8 cellular contexts compared by ENCODE assay signal in genomic region chr22:39456262-39457046, GRCh38. TPM values are rescaled to one million over a fixed set of nuclear protein-coding genes. Genes with fewer than 3 reads are reported as not detected.
A peak's percentile ranks its signal among the peaks of the same experiment; 100 is the strongest.
DNase-seq lines count a peak whose midpoint lies in the region; ATAC-seq lines count a peak whose summit lies in the region.

TSS of gene MGAT3 (plus strand) at chr22:39457012. CDS start at chr22:39487348, 30,336 bp downstream.

- ATAC-seq in HG03175 (IDR thresholded peaks at IDR 0.05; ENCODE audit: unreplicated experiment) = no peak

- peak; percentile 27 for DNase-seq in stimulated activated CD4-positive, alpha-beta T cell treated with anti-CD3 and anti-CD28 coated beads, Interleukin-1b, Interleukin-23, amount 100 ng/mL, for 48 hours
- no peak for DNase-seq in stimulated activated CD4-positive, alpha-beta T cell treated with anti-CD3 and anti-CD28 coated beads, Interleukin-4, amount 100 ng/mL, for 24 hours
- no peak for DNase-seq in cerebellum (ENCODE audit: low spot score)
- no peak for DNase-seq in mucosa of gallbladder (ENCODE audit: low spot score)
- DNase-seq in T-helper 9 cell = no peak
- DNase-seq in DMS153 treated with DMSO at 0.1 percent for 48 hours (lab: John Stamatoyannopoulos, UW; ENCODE audit: unreplicated experiment) = no peak
- DNase-seq in hepatic stellate cell (ENCODE audit: low spot score) = no peak

RNA-seq across cellular contexts. Expression of gene MGAT3, which starts in this region (rescaled TPM):
- total RNA-seq in cerebellum (26.0 TPM), mucosa of gallbladder (104 TPM)
